In genomic region chr17:72400488-72400827, GRCh38 we compare ENCODE assay signal across 32 cellular contexts.
"Had no signal": no experiment of that assay in that cellular context is flagged by ENCODE, and none has a peak within 500 bp of the region (broad histone marks: within the 10 kb centered on the region; RNA-seq: fewer than 3 reads in every experiment).

No MANE protein-coding gene starts in this region.

- H3K4me3 ChIP-seq: adrenal gland, SJSA1 had no signal

- H3K4me2 ChIP-seq: KMS-11, SK-N-SH had no signal

- H3K27ac ChIP-seq: adrenal gland, KMS-11, SJSA1 had no signal

- H3K9me3 Mint-ChIP-seq: activated CD4-positive, alpha-beta T cell treated with anti-CD3 and anti-CD28 coated beads, Interleukin-2, amount 10 ng/mL, durations not matched to agents 7 days and 5 days; activated naive CD4-positive, alpha-beta T cell treated with anti-CD3 and anti-CD28 coated beads for 36 hours; activated T-cell treated with anti-CD3 and anti-CD28 coated beads, Interleukin-2, amount 50 U/mL, for 24 hours; T-helper 1 cell treated with Interleukin-12 subunit alpha and Interleukin-12 subunit beta and Interleukin-4 antibody, amounts not matched to agents 30 μg/mL and 1 μg/mL, for 36 hours; T-helper 2 cell treated with Interferon-gamma antibody and Interleukin-4, amounts not matched to agents 5 μg/mL and 100 μg/mL, for 36 hours; WTC11 had no signal

- H3K36me3 Mint-ChIP-seq: activated naive CD4-positive, alpha-beta T cell treated with anti-CD3 and anti-CD28 coated beads, Interleukin-2, amount 50 U/mL, for 72 hours; WTC11 had no signal

- H3K9ac ChIP-seq: KMS-11, SK-N-SH had no signal

- H3K4me3 Mint-ChIP-seq: activated CD4-positive, alpha-beta T cell treated with anti-CD3 and anti-CD28 coated beads for 36 hours; activated CD4-positive, alpha-beta T cell treated with anti-CD3 and anti-CD28 coated beads, Interleukin-2, amount 10 ng/mL, durations not matched to agents 7 days and 5 days; activated CD8-positive, alpha-beta T cell treated with anti-CD3 and anti-CD28 coated beads, Interleukin-2, amount 10 ng/mL, durations not matched to agents 7 days and 5 days; activated naive CD4-positive, alpha-beta T cell treated with anti-CD3 and anti-CD28 coated beads for 36 hours; activated T-cell treated with anti-CD3 and anti-CD28 coated beads, Interleukin-2, amount 50 U/mL, for 24 hours; brain; T-helper 1 cell treated with Interleukin-12 subunit alpha and Interleukin-12 subunit beta and Interleukin-4 antibody, amounts not matched to agents 30 μg/mL and 1 μg/mL, for 36 hours; T-helper 2 cell treated with Interferon-gamma antibody and Interleukin-4, amounts not matched to agents 5 μg/mL and 100 μg/mL, for 36 hours; WTC11 had no signal

- ATAC-seq: activated CD4-positive, alpha-beta T cell treated with anti-CD3 and anti-CD28 coated beads for 36 hours; activated CD4-positive, CD25-positive, alpha-beta regulatory T cell treated with anti-CD3 and anti-CD28 coated beads, Interleukin-2, amount 50 U/mL, for 24 hours; activated CD8-positive, alpha-beta T cell treated with anti-CD3 and anti-CD28 coated beads, Interleukin-2, amount 10 ng/mL, durations not matched to agents 7 days and 5 days; activated naive CD4-positive, alpha-beta T cell treated with anti-CD3 and anti-CD28 coated beads, Interleukin-2, amount 50 U/mL, for 72 hours; WTC11 had no signal

- H3K9me3 ChIP-seq: adrenal gland, SJSA1, SK-N-SH had no signal

- FAIRE-seq: astrocyte, bronchial epithelial cell, TTC549 had no signal

- H3K9me2 ChIP-seq: SK-N-SH had no signal

- H3K4me1 ChIP-seq: adrenal gland had no signal

- H3K36me3 ChIP-seq: adrenal gland, SJSA1 had no signal

- H3K27ac Mint-ChIP-seq: activated CD4-positive, alpha-beta T cell treated with anti-CD3 and anti-CD28 coated beads for 36 hours; activated CD4-positive, alpha-beta T cell treated with anti-CD3 and anti-CD28 coated beads, Interleukin-2, amount 10 ng/mL, durations not matched to agents 7 days and 5 days; activated CD8-positive, alpha-beta T cell treated with anti-CD3 and anti-CD28 coated beads, Interleukin-2, amount 10 ng/mL, durations not matched to agents 7 days and 5 days; activated naive CD4-positive, alpha-beta T cell treated with anti-CD3 and anti-CD28 coated beads for 36 hours; activated T-cell treated with anti-CD3 and anti-CD28 coated beads, Interleukin-2, amount 50 U/mL, for 24 hours; T-helper 1 cell treated with Interleukin-12 subunit alpha and Interleukin-12 subunit beta and Interleukin-4 antibody, amounts not matched to agents 30 μg/mL and 1 μg/mL, for 36 hours; T-helper 2 cell treated with Interferon-gamma antibody and Interleukin-4, amounts not matched to agents 5 μg/mL and 100 μg/mL, for 36 hours; WTC11 had no signal

- DNase-seq: activated CD4-positive, alpha-beta T cell treated with anti-CD3 and anti-CD28 coated beads for 36 hours; activated CD4-positive, alpha-beta T cell treated with anti-CD3 and anti-CD28 coated beads, Interleukin-2, amount 10 ng/mL, durations not matched to agents 7 days and 5 days; activated CD4-positive, alpha-beta T cell treated with anti-CD3 and anti-CD28 coated beads, Interleukin-2, amount 50 U/mL, for 48 hours; activated CD8-positive, alpha-beta T cell treated with anti-CD3 and anti-CD28 coated beads, Interleukin-2, amount 10 ng/mL, durations not matched to agents 7 days and 5 days; activated gamma-delta T cell treated with Interleukin-2 at 50 U/mL for 16 hours; activated naive CD4-positive, alpha-beta T cell treated with anti-CD3 and anti-CD28 coated beads for 36 hours; activated T-cell treated with anti-CD3 and anti-CD28 coated beads, Interleukin-2, amount 50 U/mL, for 24 hours; adrenal gland; central memory CD4-positive, alpha-beta T cell; MM.1S; MV-4-11; NCI-H1092; NCI-H1436 treated with DMSO at 0.1 percent for 48 hours; NCI-H1694 treated with DMSO at 0.1 percent for 48 hours; NCI-H2029; NCI-H345; NCI-H510A; NCI-H526; NK-92 treated with Interleukin-12 subunit alpha and Interleukin-12 subunit beta, amount 100 ng/mL, for 24 hours; SHP77 treated with DMSO at 0.1 percent for 48 hours; SK-N-SH had no signal

- H3K4me1 Mint-ChIP-seq: activated CD4-positive, alpha-beta T cell treated with anti-CD3 and anti-CD28 coated beads for 36 hours; activated CD4-positive, alpha-beta T cell treated with anti-CD3 and anti-CD28 coated beads, Interleukin-2, amount 10 ng/mL, durations not matched to agents 7 days and 5 days; WTC11 had no signal

- H3K27me3 Mint-ChIP-seq: activated CD4-positive, alpha-beta T cell treated with anti-CD3 and anti-CD28 coated beads for 36 hours; activated CD4-positive, alpha-beta T cell treated with anti-CD3 and anti-CD28 coated beads, Interleukin-2, amount 10 ng/mL, durations not matched to agents 7 days and 5 days; activated T-cell treated with anti-CD3 and anti-CD28 coated beads, Interleukin-2, amount 50 U/mL, for 24 hours; brain had no signal

- H3K27me3 ChIP-seq: adrenal gland, SJSA1 had no signal
